1 cellular context compared by ENCODE assay signal in genomic region chr5:163330723-163331668, GRCh38.
TF ChIP-seq lines count a peak whose summit lies in the region.

No MANE protein-coding gene starts in this region.

TF ChIP-seq in H1, 55 proteins besides CTCF, POLR2A, EP300 and RAD21 (continued from another document):
- peak; percentile 77 for TF ChIP-seq CHD7 (IDR thresholded peaks at IDR 0.05; ENCODE audit: insufficient replicate concordance, low read length)
- peak; percentile 90 for TF ChIP-seq SRF (IDR thresholded peaks at IDR 0.05; ENCODE audit: low read depth, low read length)
- TF ChIP-seq HDAC6 (IDR thresholded peaks at IDR 0.05; ENCODE audit: low read depth, low read length), result no peak
- 0 out of 2 replicates have a peak, but pooled peaks have one; percentile 39 for TF ChIP-seq SP1 (IDR thresholded peaks at IDR 0.05; ENCODE audit: low read depth, low read length)
- no peak for TF ChIP-seq POLR2AphosphoS5 (IDR thresholded peaks at IDR 0.05; ENCODE audit: low read depth, low read length)
- TF ChIP-seq NRF1 (IDR thresholded peaks at IDR 0.05; ENCODE audit: low read depth, low read length), result no peak
